ENCODE assay signal across 1 cellular context in the genomic region with DNA sequence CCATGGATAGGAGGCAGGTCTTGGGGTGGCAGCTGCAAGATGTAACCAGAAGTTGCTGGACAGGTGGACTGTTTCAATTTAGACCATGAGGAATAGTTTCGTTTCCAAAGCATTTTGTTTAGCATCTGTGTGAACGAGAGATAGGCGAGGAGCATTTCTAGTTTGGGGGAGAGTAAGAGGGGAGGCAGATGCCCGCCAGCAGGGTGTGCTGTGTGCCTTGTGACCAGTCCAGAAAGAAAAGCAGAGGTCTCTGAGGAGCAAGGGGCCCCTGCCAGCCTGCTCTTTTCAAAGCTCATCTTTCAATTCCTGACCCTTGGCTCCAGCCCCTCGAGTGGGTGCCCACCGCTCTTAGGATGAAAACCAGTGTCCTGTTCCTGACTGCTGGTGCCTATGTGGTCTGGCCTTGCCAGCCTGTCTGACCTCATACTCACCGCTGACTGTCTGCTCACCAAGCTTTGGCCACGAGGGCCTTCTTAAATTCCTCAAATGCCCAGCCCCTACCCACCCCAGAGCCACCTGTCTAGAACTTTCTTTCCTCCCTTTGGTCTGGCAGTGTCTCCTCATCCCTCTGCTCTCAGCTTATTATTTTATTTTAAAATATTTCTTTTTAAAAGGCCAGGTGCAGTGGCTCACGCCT.
TF ChIP-seq lines count a peak whose summit lies in the region.

No MANE protein-coding gene starts in this region.

TF ChIP-seq in GM23338, 12 proteins besides CTCF, POLR2A, EP300 and RAD21 (continued from another document):
- TF ChIP-seq, protein P1, sequence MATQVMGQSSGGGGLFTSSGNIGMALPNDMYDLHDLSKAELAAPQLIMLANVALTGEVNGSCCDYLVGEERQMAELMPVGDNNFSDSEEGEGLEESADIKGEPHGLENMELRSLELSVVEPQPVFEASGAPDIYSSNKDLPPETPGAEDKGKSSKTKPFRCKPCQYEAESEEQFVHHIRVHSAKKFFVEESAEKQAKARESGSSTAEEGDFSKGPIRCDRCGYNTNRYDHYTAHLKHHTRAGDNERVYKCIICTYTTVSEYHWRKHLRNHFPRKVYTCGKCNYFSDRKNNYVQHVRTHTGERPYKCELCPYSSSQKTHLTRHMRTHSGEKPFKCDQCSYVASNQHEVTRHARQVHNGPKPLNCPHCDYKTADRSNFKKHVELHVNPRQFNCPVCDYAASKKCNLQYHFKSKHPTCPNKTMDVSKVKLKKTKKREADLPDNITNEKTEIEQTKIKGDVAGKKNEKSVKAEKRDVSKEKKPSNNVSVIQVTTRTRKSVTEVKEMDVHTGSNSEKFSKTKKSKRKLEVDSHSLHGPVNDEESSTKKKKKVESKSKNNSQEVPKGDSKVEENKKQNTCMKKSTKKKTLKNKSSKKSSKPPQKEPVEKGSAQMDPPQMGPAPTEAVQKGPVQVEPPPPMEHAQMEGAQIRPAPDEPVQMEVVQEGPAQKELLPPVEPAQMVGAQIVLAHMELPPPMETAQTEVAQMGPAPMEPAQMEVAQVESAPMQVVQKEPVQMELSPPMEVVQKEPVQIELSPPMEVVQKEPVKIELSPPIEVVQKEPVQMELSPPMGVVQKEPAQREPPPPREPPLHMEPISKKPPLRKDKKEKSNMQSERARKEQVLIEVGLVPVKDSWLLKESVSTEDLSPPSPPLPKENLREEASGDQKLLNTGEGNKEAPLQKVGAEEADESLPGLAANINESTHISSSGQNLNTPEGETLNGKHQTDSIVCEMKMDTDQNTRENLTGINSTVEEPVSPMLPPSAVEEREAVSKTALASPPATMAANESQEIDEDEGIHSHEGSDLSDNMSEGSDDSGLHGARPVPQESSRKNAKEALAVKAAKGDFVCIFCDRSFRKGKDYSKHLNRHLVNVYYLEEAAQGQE (IDR thresholded peaks at IDR 0.05; ENCODE audit: unreplicated experiment) = no peak
- no peak for TF ChIP-seq POLR2AphosphoS5 (IDR thresholded peaks at IDR 0.05; ENCODE audit: low read depth)
- TF ChIP-seq NANOG (IDR thresholded peaks at IDR 0.05; ENCODE audit: borderline replicate concordance) = no peak
- no peak for TF ChIP-seq JUNB (IDR thresholded peaks at IDR 0.05; ENCODE audit: unreplicated experiment)
- no peak for TF ChIP-seq EZH2phosphoT487 (IDR thresholded peaks at IDR 0.05; ENCODE audit: unreplicated experiment)
TF ChIP-seq in GM23338: peak in this region for 0.
